8 cellular contexts compared by ENCODE assay signal in the genomic region with DNA sequence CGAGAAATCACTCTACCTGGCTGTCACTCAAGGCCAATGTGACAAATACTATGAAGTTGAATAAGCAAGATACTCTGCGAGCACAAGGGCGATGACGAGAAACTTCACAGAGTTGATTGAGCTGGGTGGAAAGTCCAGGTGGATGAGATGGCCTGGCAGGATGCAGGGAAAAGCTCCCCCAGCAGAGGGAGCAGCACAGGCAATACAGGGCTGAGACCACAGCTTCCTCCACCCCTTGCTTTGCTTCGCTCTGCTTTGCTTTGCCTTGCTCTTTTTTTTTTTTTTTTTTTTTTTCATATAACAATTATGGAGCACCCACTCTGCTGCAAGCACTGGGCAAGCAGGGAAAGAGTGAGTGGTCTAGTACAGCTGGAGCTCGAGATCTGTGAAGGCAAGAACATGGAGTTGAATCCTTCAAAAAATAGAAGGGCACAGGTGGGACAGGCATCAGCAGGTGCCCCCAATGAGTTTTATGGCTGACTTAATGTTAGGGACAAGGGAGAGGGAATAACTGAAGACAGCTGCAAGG.
A peak's percentile ranks its signal among the peaks of the same experiment; 100 is the strongest.
DNase-seq lines count a peak whose midpoint lies in the region; ATAC-seq and TF ChIP-seq lines count a peak whose summit lies in the region.

No MANE protein-coding gene starts in this region.

- H3K9me3 ChIP-seq in adrenal gland (replicated peaks in 1 of 3) = no peaks in the 10 kb centered on the region

- H3K4me1 ChIP-seq in adrenal gland (replicated peaks in 1 of 2) = peaks cover 11 to 19% of the 10 kb centered on the region in 2 donors

- TF ChIP-seq CTCF in adrenal gland (IDR thresholded peaks at IDR 0.05) = peak; percentile 65 to 83 (median 80)

- no peaks in the 10 kb centered on the region for H3K27me3 ChIP-seq in adrenal gland

- H3K36me3 ChIP-seq in adrenal gland (replicated peaks in 1 of 2) = no peaks in the 10 kb centered on the region

- DNase-seq in ELR (ENCODE audit: low read depth) (peak; percentile 84), HuH-7 (ENCODE audit: low spot score) (peak; percentile 52), T follicular helper cell (ENCODE audit: low read depth) (peak; percentile 45), adrenal gland (peak; percentile 78 to 91 (median 85)), iPS DF 4.7 (ENCODE audit: extremely low read depth, low spot score) (peak; percentile 53), 8988T (no peak)
- peak; percentile 20 to 59 (median 48) for DNase-seq in stimulated activated CD4-positive, alpha-beta T cell treated with anti-CD3 and anti-CD28 coated beads, Interleukin-1b, Interleukin-23, amount 100 ng/mL, for 24 hours (ENCODE audit: low read depth in 4 of 4, low spot score in 1 of 4)

- ATAC-seq in GM21526 (IDR thresholded peaks at IDR 0.05; ENCODE audit: low FRiP score, unreplicated experiment) = peak; percentile 92

- no peak for TF ChIP-seq POLR2A in adrenal gland (IDR thresholded peaks at IDR 0.05)

- 56 to 67% (median 60%) methylated on average over 6 of the region's 6 CpGs for WGBS in adrenal gland, 4 donors

- intact Hi-C loops in adrenal gland (cut with DNase I) = loop anchor here in 1 of 2 donors (5.0 to 10.0 kb wide), 2 partner anchors 81 to 494 kb away; no protein-coding TSS in a partner anchor

- H3K27ac ChIP-seq in adrenal gland = no peak overlapping the region

- H3K4me3 ChIP-seq in adrenal gland = no peak overlapping the region
